18 cellular contexts compared by ENCODE assay signal in the genomic region with DNA sequence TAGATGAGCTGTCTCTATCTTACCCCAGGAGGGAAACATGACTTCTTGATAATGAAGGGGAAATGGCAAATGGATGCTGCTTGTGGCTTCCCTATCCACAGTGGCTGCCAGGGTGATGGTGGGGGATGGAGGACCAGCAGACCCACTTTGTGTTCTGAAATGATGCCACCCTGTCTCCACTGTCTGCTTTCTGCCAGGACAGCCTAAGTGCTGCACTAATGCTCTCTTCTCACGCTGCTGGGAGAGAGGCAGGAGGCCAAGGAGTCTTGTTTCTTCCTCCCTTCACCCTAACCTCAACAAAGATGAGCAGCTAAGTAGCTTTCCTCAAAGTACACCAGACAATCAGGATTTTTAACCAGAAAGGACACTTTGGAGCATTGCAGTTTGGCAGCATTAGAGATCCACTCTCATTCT. TPM values are rescaled to one million over a fixed set of nuclear protein-coding genes. Genes with fewer than 3 reads are reported as not detected.
DNase-seq lines count a peak whose midpoint lies in the region; ATAC-seq and TF ChIP-seq lines count a peak whose summit lies in the region.
"Had no signal": no experiment of that assay in that cellular context is flagged by ENCODE, and none has a peak within 500 bp of the region (broad histone marks: within the 10 kb centered on the region; RNA-seq: fewer than 3 reads in every experiment).

No MANE protein-coding gene starts in this region.

- H3K27me3 Mint-ChIP-seq in nephron (ENCODE audit: low read depth) = peaks cover 26% of the 10 kb centered on the region
- H3K27me3 Mint-ChIP-seq in type B pancreatic cell = no peaks in the 10 kb centered on the region

- H3K36me3 Mint-ChIP-seq in nephron (ENCODE audit: low read depth) (no peaks in the 10 kb centered on the region), type B pancreatic cell (no peaks in the 10 kb centered on the region)
- H3K36me3 Mint-ChIP-seq: memory B cell had no signal

- no peak for DNase-seq in Right ventricle myocardium superior
- no peak for DNase-seq in Right ventricle myocardium inferior (ENCODE audit: missing footprints)
- no peak for DNase-seq in type B pancreatic cell (ENCODE audit: extremely low spot score, unreplicated experiment)
- no peak for DNase-seq in activated CD4-positive, alpha-beta T cell treated with anti-CD3 and anti-CD28 coated beads for 4 hours
- DNase-seq in DMS53 treated with DMSO at 0.1 percent for 48 hours (lab: John Stamatoyannopoulos, UW; ENCODE audit: unreplicated experiment) = no peak
- no peak for DNase-seq in colonic mucosa
- DNase-seq: activated effector memory CD4-positive, alpha-beta T cell treated with anti-CD3 and anti-CD28 coated beads, Interleukin-2, amount 50 U/mL, for 16 hours; dermis blood vessel endothelial cell; Karpas-422; NCI-H1105; NCI-H226 had no signal

- no peak for TF ChIP-seq CTCF in nephron (IDR thresholded peaks at IDR 0.05; ENCODE audit: unreplicated experiment in 3 of 3)
- no peak for TF ChIP-seq CTCF in type B pancreatic cell (conservative IDR thresholded peaks at IDR 0.05)
- TF ChIP-seq CTCF in colonic mucosa (IDR thresholded peaks at IDR 0.05) = no peak

- peaks cover 46% of the 10 kb centered on the region for H3K4me1 Mint-ChIP-seq in nephron
- H3K4me1 Mint-ChIP-seq in type B pancreatic cell (ENCODE audit: unreplicated experiment) = peaks cover 52% of the 10 kb centered on the region
- H3K4me1 Mint-ChIP-seq: memory B cell had no signal

- no peak overlapping the region for H3K9ac ChIP-seq in colonic mucosa (ENCODE audit: low read depth in 2 of 2, low read length in 2 of 2)

- intact Hi-C loops in Right ventricle myocardium superior (cut with DNase I) (no loop called here), Right ventricle myocardium inferior (cut with DNase I) (loop anchor here (5.0 kb wide), 2 partner anchors 494 to 519 kb away; a partner anchor contains a TSS), colonic mucosa (cut with DNase I) (loop anchor here (10.0 kb wide), 1 partner anchor 522 kb away; no protein-coding TSS in a partner anchor)

- no peaks in the 10 kb centered on the region for H3K4me1 ChIP-seq in colonic mucosa

- no peaks in the 10 kb centered on the region for H3K36me3 ChIP-seq in colonic mucosa

- H3K27me3 ChIP-seq in colonic mucosa = no peaks in the 10 kb centered on the region

- no peaks in the 10 kb centered on the region for H3K9me3 ChIP-seq in colonic mucosa

- no peak overlapping the region for H3K4me3 ChIP-seq in colonic mucosa

- peak overlapping the region; percentile 47 for H3K27ac ChIP-seq in cingulate gyrus (ENCODE audit: low read depth, low read length)
- no peak overlapping the region for H3K27ac ChIP-seq in colonic mucosa

- H3K4me3 Mint-ChIP-seq in nephron (peak overlapping the region in 2 of 3 experiments; percentile 19 to 28), type B pancreatic cell (peak overlapping the region; percentile 37)
- H3K4me3 Mint-ChIP-seq: memory B cell; T-helper 2 cell treated with Interferon-gamma antibody and Interleukin-4, amounts not matched to agents 5 μg/mL and 100 μg/mL, for 36 hours had no signal

- H3K27ac Mint-ChIP-seq in nephron (peak overlapping the region; percentile 28 to 37 (median 31)), type B pancreatic cell (peak overlapping the region; percentile 59)
- H3K27ac Mint-ChIP-seq: memory B cell; T-helper 2 cell treated with Interferon-gamma antibody and Interleukin-4, amounts not matched to agents 5 μg/mL and 100 μg/mL, for 36 hours had no signal

- ATAC-seq in Right ventricle myocardium superior (ENCODE audit: poor library complexity) = peak; percentile 36
- ATAC-seq in Right ventricle myocardium inferior = no peak
- ATAC-seq: activated CD4-positive, CD25-positive, alpha-beta regulatory T cell treated with anti-CD3 and anti-CD28 coated beads, Interleukin-2, amount 50 U/mL, for 24 hours had no signal

- H3K9me3 Mint-ChIP-seq in nephron (peaks cover 4% of the 10 kb centered on the region), type B pancreatic cell (no peaks in the 10 kb centered on the region)
- H3K9me3 Mint-ChIP-seq: memory B cell; T-helper 2 cell treated with Interferon-gamma antibody and Interleukin-4, amounts not matched to agents 5 μg/mL and 100 μg/mL, for 36 hours had no signal

RNA-seq across cellular contexts. Expression of a gene that starts 36.6 kb away (rescaled TPM):
- 0.48 TPM for total RNA-seq in Right ventricle myocardium superior
- 0.57 TPM for total RNA-seq in Right ventricle myocardium inferior
- total RNA-seq in type B pancreatic cell (ENCODE audit: low replicate concordance) = 1.2 TPM in 1 of 2 replicates, not detected in the other
- under 1 TPM in 1 of 2 donors, not detected in 1; 0.17 TPM for total RNA-seq in colonic mucosa
- total RNA-seq: dermis blood vessel endothelial cell, epithelial cell of proximal tubule, HT-29 had no signal
